ENCODE assay signal across 8 cellular contexts in the genomic region with DNA sequence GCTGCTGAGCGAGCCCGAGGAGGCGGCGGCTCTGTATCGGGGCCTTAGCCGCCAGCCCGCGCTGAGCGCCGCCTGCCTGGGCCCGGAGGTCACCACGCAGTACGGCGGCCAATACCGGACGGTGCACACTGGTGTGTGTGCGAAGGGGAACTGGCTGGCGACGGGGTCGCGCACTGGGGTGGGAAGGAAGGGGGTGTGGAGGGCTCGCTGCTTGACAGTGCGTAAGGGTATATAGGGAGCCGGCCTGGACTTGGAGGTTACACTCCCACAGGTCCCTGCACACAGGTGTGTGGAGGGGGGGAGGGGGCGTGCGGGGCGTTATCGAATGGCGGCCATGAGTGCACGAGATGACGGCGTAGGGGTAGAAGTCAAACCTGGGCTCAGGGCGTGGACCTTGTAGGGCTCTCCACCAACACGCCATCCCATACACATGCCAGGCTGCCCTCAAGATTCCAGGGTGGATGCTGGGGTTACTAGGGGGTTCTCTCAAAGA. TPM values are rescaled to one million over a fixed set of nuclear protein-coding genes. Genes with fewer than 3 reads are reported as not detected.
DNase-seq lines count a peak whose midpoint lies in the region; ATAC-seq, FAIRE-seq and TF ChIP-seq lines count a peak whose summit lies in the region.

No MANE protein-coding gene starts in this region.

- TF ChIP-seq CTCF in heart left ventricle (IDR thresholded peaks at IDR 0.05), result peak in 1 of 12 donors; percentile 17

- H3K4me1 ChIP-seq in heart left ventricle (peaks cover 0 to 28% (median 14%) of the 10 kb centered on the region in 12 donors), small intestine (ENCODE audit: control insufficient read depth in 2 of 2, insufficient read depth in 1 of 2, low read depth in 1 of 2, low read length in 1 of 2) (peaks cover 3 to 9% of the 10 kb centered on the region in 2 donors)

- no peaks in the 10 kb centered on the region for H3K27me3 ChIP-seq in heart left ventricle
- H3K27me3 ChIP-seq in small intestine (ENCODE audit: control insufficient read depth in 2 of 2, insufficient read depth in 2 of 2, low read length in 2 of 2), result no peaks in the 10 kb centered on the region

- H3K9me3 ChIP-seq in heart left ventricle (no peaks in the 10 kb centered on the region), small intestine (ENCODE audit: control insufficient read depth, low read depth) (no peaks in the 10 kb centered on the region)

- ATAC-seq in GM19025 (IDR thresholded peaks at IDR 0.05; ENCODE audit: low read depth, unreplicated experiment) (peak; percentile 21), HG03103 (IDR thresholded peaks at IDR 0.05; ENCODE audit: low read depth, unreplicated experiment) (peak; percentile 10), heart left ventricle (peak in 3 of 4 donors; percentile 8 to 42 (median 34))

- intact Hi-C loops in heart left ventricle (cut with DNase I), result loop anchor here in 2 of 10 donors (5.0 to 10.0 kb wide), 2 partner anchors 202 to 540 kb away; partner anchors contain the start of genes DAG1 (in 1 of the 2) and LAMB2 (in 1 of the 2)

- peak; percentile 36 for DNase-seq in activated CD4-positive, alpha-beta T cell treated with anti-CD3 and anti-CD28 coated beads, Interleukin-2, amount 50 U/mL, for 4 hours
- no peak for DNase-seq in heart left ventricle
- no peak for DNase-seq in small intestine
- no peak for DNase-seq in C1 segment of cervical spinal cord (lab: John Stamatoyannopoulos, UW)
- DNase-seq in NCI-H526 (lab: John Stamatoyannopoulos, UW), result no peak
- no peak for DNase-seq in 8988T

- no peak for TF ChIP-seq POLR2A in heart left ventricle (IDR thresholded peaks at IDR 0.05)

- peaks cover 0 to 40% (median 37%) of the 10 kb centered on the region in 9 donors for H3K36me3 ChIP-seq in heart left ventricle
- peaks cover 0 to 15% of the 10 kb centered on the region in 2 donors for H3K36me3 ChIP-seq in small intestine (ENCODE audit: control insufficient read depth in 2 of 2, insufficient read depth in 2 of 2, low read length in 2 of 2)

- no peak for FAIRE-seq in small intestine (lab: Jason Lieb, UNC)

- H3K4me3 ChIP-seq in heart left ventricle, result peak overlapping the region; percentile 66 to 100 (median 80)
- peak overlapping the region; percentile 76 to 91 for H3K4me3 ChIP-seq in small intestine (ENCODE audit: low read depth in 1 of 2, low read length in 2 of 2)

- peak overlapping the region in 11 of 12 donors; percentile 85 to 99 (median 90) for H3K27ac ChIP-seq in heart left ventricle
- peak overlapping the region; percentile 61 to 94 for H3K27ac ChIP-seq in small intestine (ENCODE audit: low read depth in 1 of 2, low read length in 1 of 2)

- 9 to 45% (median 29%) methylated on average over 14 to 34 of the region's 34 CpGs for WGBS in heart left ventricle, 4 donors
- WGBS in small intestine, 3 donors, result 1 to 6% (median 5%) methylated on average over 30 to 34 of the region's 34 CpGs

RNA-seq across cellular contexts. Expression of gene APEH, which starts 0.4 kb away (rescaled TPM):
- total RNA-seq in heart left ventricle, result 100 to 1,000 TPM in 6 of 9 donors, 10 to 100 TPM in 3; 74.6 to 136 (median 105) TPM
- polyA plus RNA-seq in heart left ventricle, result 10 to 100 TPM; 18.3 to 84.9 TPM
- polyA plus RNA-seq in small intestine, result 10 to 100 TPM; 66.2 to 83.0 (median 80.7) TPM

RNA-seq across cellular contexts. Expression of gene MST1, which starts 14.7 kb away (rescaled TPM):
- 10 to 100 TPM in 1 of 9 donors, 1 to 10 TPM in 8; 1.8 to 29.4 (median 3.2) TPM for total RNA-seq in heart left ventricle
- polyA plus RNA-seq in heart left ventricle, result 1 to 10 TPM; 2.0 to 4.4 TPM
- 100 to 1,000 TPM; 157 to 458 (median 212) TPM for polyA plus RNA-seq in small intestine

RNA-seq across cellular contexts. Expression of gene RNF123, which starts 14.8 kb away (rescaled TPM):
- total RNA-seq in heart left ventricle, result 10 to 100 TPM; 44.6 to 61.4 (median 49.5) TPM
- 10 to 100 TPM; 27.7 to 28.5 TPM for polyA plus RNA-seq in heart left ventricle
- 10 to 100 TPM; 31.7 to 59.9 (median 42.7) TPM for polyA plus RNA-seq in small intestine

RNA-seq across cellular contexts. Expression of gene AMIGO3, which starts 44.9 kb away (rescaled TPM):
- 1 to 10 TPM in 1 of 9 donors, under 1 TPM in 2, not detected in 6; 0.14 to 1.4 (median 0.40) TPM for total RNA-seq in heart left ventricle
- polyA plus RNA-seq in heart left ventricle, result under 1 TPM; 0.69 to 0.76 TPM
- polyA plus RNA-seq in small intestine, result under 1 TPM in 2 of 3 donors, not detected in 1; 0.81 to 0.84 TPM

RNA-seq across cellular contexts. Expression of gene GMPPB, which starts 49.2 kb away (rescaled TPM):
- 10 to 100 TPM in 8 of 9 donors, 1 to 10 TPM in 1; 9.4 to 21.8 (median 13.7) TPM for total RNA-seq in heart left ventricle
- 10 to 100 TPM in 1 of 2 donors, 1 to 10 TPM in 1; 7.6 to 53.7 TPM for polyA plus RNA-seq in heart left ventricle
- polyA plus RNA-seq in small intestine, result 10 to 100 TPM; 18.1 to 47.1 (median 22.4) TPM

Comparison
In these comparisons a context has a peak if more than half of its experiments do, and no peak if none do; other contexts are left out.
1. DNase-seq: peak in activated CD4-positive, alpha-beta T cell treated with anti-CD3 and anti-CD28 coated beads, Interleukin-2, amount 50 U/mL, for 4 hours (2 of 2); none in heart left ventricle (0 of 5), small intestine (single experiment), C1 segment of cervical spinal cord (0 of 14), NCI-H526 (0 of 2) and 8988T (single experiment).
2. RNA of gene MST1, which starts 14.7 kb away (polyA plus RNA-seq): 157 to 458 TPM in small intestine; 2.0 to 4.4 TPM in heart left ventricle; every median in the first group is over 10 times any median in the second.
3. Peak in every context shown above with its lines, with median percentiles within 50 percentile points of each other: ATAC-seq.